In genomic region chr2:187462839-187463238, GRCh38 we compare ENCODE assay signal across 20 cellular contexts. TPM values are rescaled to one million over a fixed set of nuclear protein-coding genes. Genes with fewer than 3 reads are reported as not detected.
DNase-seq lines count a peak whose midpoint lies in the region; ATAC-seq, FAIRE-seq and TF ChIP-seq lines count a peak whose summit lies in the region.
"Had no signal": no experiment of that assay in that cellular context is flagged by ENCODE, and none has a peak within 500 bp of the region (broad histone marks: within the 10 kb centered on the region; RNA-seq: fewer than 3 reads in every experiment).

No MANE protein-coding gene starts in this region.

- H3K79me1 ChIP-seq in IMR-90 (ENCODE audit: low read depth in 1 of 2, low read length in 2 of 2): no peaks in the 10 kb centered on the region

- dilution Hi-C loops in IMR-90 (cut with HindIII; ENCODE audit: low sequenced_read_pairs, unreplicated experiment): no loop called here
- dilution Hi-C loops in endothelial cell of umbilical vein (cut with MboI; ENCODE audit: extremely low pct_ligation_motif_present, low sequenced_read_pairs): no loop called here

- H3K36me3 ChIP-seq in IMR-90 (ENCODE audit: control insufficient read depth, insufficient read depth, low read length) (peaks cover 6% of the 10 kb centered on the region), endothelial cell of umbilical vein (ENCODE audit: control insufficient read depth in 2 of 2, extremely low read depth in 1 of 2, insufficient read depth in 2 of 2, low read length in 2 of 2) (peaks cover 0 to 2% of the 10 kb centered on the region in 2 experiments), liver (ENCODE audit: control insufficient read depth in 4 of 4, insufficient read depth in 3 of 4, low read depth in 1 of 4, low read length in 3 of 4) (peaks cover 0 to 12% (median 4%) of the 10 kb centered on the region in 4 donors)
- H3K36me3 ChIP-seq: BE2C had no signal

- H3K14ac ChIP-seq in IMR-90 (replicated peaks; ENCODE audit: low read depth, low read length): no peak overlapping the region

- H2BK15ac ChIP-seq in IMR-90 (ENCODE audit: low read depth, low read length): no peak overlapping the region

- no peak overlapping the region for H3K4me2 ChIP-seq in IMR-90 (ENCODE audit: low read depth, low read length)
- no peak overlapping the region for H3K4me2 ChIP-seq in endothelial cell of umbilical vein (ENCODE audit: insufficient read depth, low read length)
- H3K4me2 ChIP-seq: A549 had no signal

- no peak overlapping the region for H3K23ac ChIP-seq in IMR-90 (ENCODE audit: low read depth, low read length)

- no peak overlapping the region for H4K91ac ChIP-seq in IMR-90 (ENCODE audit: insufficient read depth, low read depth, low read length)

- H3K9me1 ChIP-seq in IMR-90 (ENCODE audit: insufficient read depth, low read length): peaks cover 2% of the 10 kb centered on the region; the same call in 1 of the 2 replicates
- no peaks in the 10 kb centered on the region for H3K9me1 ChIP-seq in endothelial cell of umbilical vein (replicated peaks; ENCODE audit: control insufficient read depth, extremely low read depth, insufficient read depth, low read length)

- CTCF ChIA-PET in IMR-90 (lab: Yijun Ruan, JAX): no interaction called here
- CTCF ChIA-PET in endothelial cell of umbilical vein (lab: Charles Lee): no interaction called here

- no peak for DNase-seq in IMR-90
- peak; percentile 28 for DNase-seq in endothelial cell of umbilical vein (ENCODE audit: low read depth, low spot score)
- DNase-seq in G401 (ENCODE audit: low spot score): no peak
- no peak for DNase-seq in nephron progenitor cell
- no peak for DNase-seq in activated CD4-positive, alpha-beta T cell treated with anti-CD3 and anti-CD28 coated beads, Interleukin-2, amount 10 ng/mL, durations not matched to agents 24 days and 14 days
- DNase-seq in NCI-H128 (lab: John Stamatoyannopoulos, UW; ENCODE audit: unreplicated experiment): no peak
- DNase-seq: BE2C; CD4-positive, alpha-beta memory T cell; DMS153; DMS79 treated with DMSO at 0.1 percent for 48 hours; EL; GDM1; GOT3; H9; KG1 had no signal

- H3K9ac ChIP-seq in IMR-90 (ENCODE audit: low read depth, low read length) (no peak overlapping the region), endothelial cell of umbilical vein (replicated peaks; ENCODE audit: extremely low read depth, insufficient read depth, low read length) (no peak overlapping the region), liver (ENCODE audit: low read depth in 1 of 2, low read length in 2 of 2) (no peak overlapping the region)

- no TSS peak for BruUV-seq in IMR-90 (replicated peaks; lab: Mats Ljungman, UMichigan)
- no TSS peak for BruUV-seq in endothelial cell of umbilical vein (replicated peaks; lab: Mats Ljungman, UMichigan)

- no peaks in the 10 kb centered on the region for H3K4me1 Mint-ChIP-seq in nephron progenitor cell
- H3K4me1 Mint-ChIP-seq in activated CD4-positive, alpha-beta T cell treated with anti-CD3 and anti-CD28 coated beads, Interleukin-2, amount 10 ng/mL, durations not matched to agents 24 days and 14 days: no peaks in the 10 kb centered on the region
- H3K4me1 Mint-ChIP-seq: CD4-positive, alpha-beta memory T cell; H9; IgD-negative memory B cell had no signal

- intact Hi-C loops in IMR-90 (cut with micrococcal nuclease): no loop called here
- intact Hi-C loops in endothelial cell of umbilical vein (cut with micrococcal nuclease): no loop called here
- intact Hi-C loops in activated CD4-positive, alpha-beta T cell treated with anti-CD3 and anti-CD28 coated beads, Interleukin-2, amount 10 ng/mL, durations not matched to agents 24 days and 14 days (cut with micrococcal nuclease): no loop called here

- TF ChIP-seq CTCF in IMR-90 (conservative IDR thresholded peaks at IDR 0.05; ENCODE audit: low read depth, low read length) (no peak), endothelial cell of umbilical vein (IDR thresholded peaks at IDR 0.05; ENCODE audit: extremely low read depth in 1 of 2, insufficient read depth in 1 of 2, low read depth in 1 of 2, low read length in 2 of 2) (no peak), liver (IDR thresholded peaks at IDR 0.05; ENCODE audit: low read depth, low read length, missing input control) (no peak), nephron progenitor cell (IDR thresholded peaks at IDR 0.05) (no peak)

- H3K4me1 ChIP-seq in IMR-90 (ENCODE audit: control insufficient read depth, insufficient read depth, low read length) (no peaks in the 10 kb centered on the region), endothelial cell of umbilical vein (ENCODE audit: control insufficient read depth, extremely low read depth, insufficient read depth, low read length) (peaks cover 5% of the 10 kb centered on the region), liver (ENCODE audit: control insufficient read depth in 4 of 4, insufficient read depth in 4 of 4, low read length in 3 of 4) (no peaks in the 10 kb centered on the region)
- H3K4me1 ChIP-seq: A549, BE2C had no signal

- H3K4me3 Mint-ChIP-seq in nephron progenitor cell: no peak overlapping the region
- no peak overlapping the region for H3K4me3 Mint-ChIP-seq in activated CD4-positive, alpha-beta T cell treated with anti-CD3 and anti-CD28 coated beads, Interleukin-2, amount 10 ng/mL, durations not matched to agents 24 days and 14 days
- H3K4me3 Mint-ChIP-seq: CD4-positive, alpha-beta memory T cell; H9; IgD-negative memory B cell had no signal

- H3K36me3 Mint-ChIP-seq in nephron progenitor cell (ENCODE audit: low read depth): no peaks in the 10 kb centered on the region
- no peaks in the 10 kb centered on the region for H3K36me3 Mint-ChIP-seq in activated CD4-positive, alpha-beta T cell treated with anti-CD3 and anti-CD28 coated beads, Interleukin-2, amount 10 ng/mL, durations not matched to agents 24 days and 14 days (ENCODE audit: low read depth)
- H3K36me3 Mint-ChIP-seq: CD4-positive, alpha-beta memory T cell had no signal

- no peak overlapping the region for H2AK9ac ChIP-seq in IMR-90 (replicated peaks; ENCODE audit: low read depth, low read length, poor library complexity)

- H4K5ac ChIP-seq in IMR-90 (ENCODE audit: low read depth, low read length): no peak overlapping the region

- no peak overlapping the region for H3K4ac ChIP-seq in IMR-90 (ENCODE audit: low read depth, low read length)

- H3K79me2 ChIP-seq in endothelial cell of umbilical vein (ENCODE audit: control insufficient read depth, insufficient read depth, low read length): no peaks in the 10 kb centered on the region

- no peak for FAIRE-seq in endothelial cell of umbilical vein (lab: Jason Lieb, UNC)
- FAIRE-seq: A549 had no signal

- H3K18ac ChIP-seq in IMR-90 (ENCODE audit: low read depth, low read length): no peak overlapping the region

- no peak overlapping the region for H2AFZ ChIP-seq in IMR-90 (replicated peaks; ENCODE audit: low read length, poor library complexity)
- H2AFZ ChIP-seq in endothelial cell of umbilical vein (ENCODE audit: low read depth, low read length): no peak overlapping the region

- peak; percentile 28; the same call in 1 of the 2 replicates for ATAC-seq in IMR-90 (ENCODE audit: low read depth)
- ATAC-seq: A549 had no signal

- in situ Hi-C loops in IMR-90 (cut with MboI; ENCODE audit: low sequenced_read_pairs): loop anchor here (25.0 kb wide), 1 partner anchor 951 kb away; no protein-coding TSS in a partner anchor
- in situ Hi-C loops in G401 (cut with HindIII; ENCODE audit: low sequenced_read_pairs): loop anchor here (25.0 kb wide), 1 partner anchor 551 kb away; no protein-coding TSS in a partner anchor

- H3K27me3 Mint-ChIP-seq in nephron progenitor cell (ENCODE audit: low read depth, poor library complexity): peaks cover 4% of the 10 kb centered on the region
- H3K27me3 Mint-ChIP-seq in activated CD4-positive, alpha-beta T cell treated with anti-CD3 and anti-CD28 coated beads, Interleukin-2, amount 10 ng/mL, durations not matched to agents 24 days and 14 days: no peaks in the 10 kb centered on the region
- H3K27me3 Mint-ChIP-seq: CD4-positive, alpha-beta memory T cell; IgD-negative memory B cell had no signal

- H3K27ac ChIP-seq in IMR-90 (ENCODE audit: insufficient read depth, low read length) (no peak overlapping the region), endothelial cell of umbilical vein (ENCODE audit: insufficient read depth, low read depth, low read length) (no peak overlapping the region), liver (ENCODE audit: low read depth in 1 of 2, low read length in 2 of 2) (no peak overlapping the region)
- H3K27ac ChIP-seq: A549, C4-2B, HL-60 had no signal

- H3K9me3 Mint-ChIP-seq in nephron progenitor cell: no peaks in the 10 kb centered on the region
- no peaks in the 10 kb centered on the region for H3K9me3 Mint-ChIP-seq in activated CD4-positive, alpha-beta T cell treated with anti-CD3 and anti-CD28 coated beads, Interleukin-2, amount 10 ng/mL, durations not matched to agents 24 days and 14 days
- H3K9me3 Mint-ChIP-seq: H9, IgD-negative memory B cell had no signal

- H4K20me1 ChIP-seq in IMR-90 (ENCODE audit: insufficient read depth, low read length): no peaks in the 10 kb centered on the region
- H4K20me1 ChIP-seq in endothelial cell of umbilical vein (replicated peaks; ENCODE audit: control insufficient read depth, extremely low read depth, insufficient read depth, low read length): no peaks in the 10 kb centered on the region

- no peak overlapping the region for H2AK5ac ChIP-seq in IMR-90 (ENCODE audit: low read depth, low read length)

- H3K4me3 ChIP-seq in IMR-90 (ENCODE audit: insufficient read depth, low read depth, low read length): no peak overlapping the region
- H3K4me3 ChIP-seq in endothelial cell of umbilical vein (replicated peaks in 1 of 3; ENCODE audit: insufficient read depth in 1 of 3, low read depth in 1 of 3, low read length in 3 of 3): no peak overlapping the region
- H3K4me3 ChIP-seq in liver (ENCODE audit: low read depth in 1 of 3, low read length in 3 of 3): no peak overlapping the region
- H3K4me3 ChIP-seq: A549 had no signal

- no peak overlapping the region for H2BK20ac ChIP-seq in IMR-90 (ENCODE audit: low read depth, low read length)

- no peak overlapping the region for H4K8ac ChIP-seq in IMR-90 (ENCODE audit: low read depth in 2 of 2, low read length in 2 of 2)

- TF ChIP-seq POLR2A in IMR-90 (IDR thresholded peaks at IDR 0.05; ENCODE audit: low read depth, low read length) (no peak), endothelial cell of umbilical vein (IDR thresholded peaks at IDR 0.05; ENCODE audit: low read depth, low read length) (no peak)

- H3K27ac Mint-ChIP-seq in nephron progenitor cell: no peak overlapping the region
- H3K27ac Mint-ChIP-seq in activated CD4-positive, alpha-beta T cell treated with anti-CD3 and anti-CD28 coated beads, Interleukin-2, amount 10 ng/mL, durations not matched to agents 24 days and 14 days: no peak overlapping the region
- H3K27ac Mint-ChIP-seq: CD4-positive, alpha-beta memory T cell; H9; IgD-negative memory B cell had no signal

- WGBS in IMR-90 (ENCODE audit: extremely low coverage in 2 of 2, insufficient read length in 1 of 2), 2 experiments: no CpG with 5 or more reads among the region's 4 CpGs
- WGBS in liver: 14% methylated on average over 4 of the region's 4 CpGs

- no peak overlapping the region for H2BK120ac ChIP-seq in IMR-90 (ENCODE audit: low read depth, low read length)

- no peak overlapping the region for H2BK5ac ChIP-seq in IMR-90 (ENCODE audit: low read depth, low read length, poor library complexity, severe bottlenecking)

- TF ChIP-seq RAD21 in IMR-90 (IDR thresholded peaks at IDR 0.05; ENCODE audit: low read length): no peak
- TF ChIP-seq RAD21 in liver (IDR thresholded peaks at IDR 0.05): no peak

- H3K9me3 ChIP-seq in IMR-90 (ENCODE audit: control insufficient read depth, insufficient read depth, low read length) (no peaks in the 10 kb centered on the region), endothelial cell of umbilical vein (replicated peaks; ENCODE audit: control insufficient read depth, insufficient read depth, low read length) (no peaks in the 10 kb centered on the region), liver (ENCODE audit: control insufficient read depth in 4 of 4, low read length in 3 of 4) (peaks cover 0 to 2% (median 0%) of the 10 kb centered on the region in 4 donors)
- H3K9me3 ChIP-seq: A549, BE2C had no signal

- no peak overlapping the region for H3K56ac ChIP-seq in IMR-90 (ENCODE audit: extremely low read depth, insufficient read depth, low read length)

- POLR2A ChIA-PET in IMR-90 (lab: Charles Lee; ENCODE audit: unreplicated experiment): no interaction called here
- POLR2A ChIA-PET in endothelial cell of umbilical vein (lab: Charles Lee): no interaction called here

- H3K27me3 ChIP-seq in IMR-90 (ENCODE audit: control insufficient read depth, insufficient read depth, low read length): no peaks in the 10 kb centered on the region
- H3K27me3 ChIP-seq in endothelial cell of umbilical vein (ENCODE audit: control insufficient read depth in 2 of 2, insufficient read depth in 2 of 2, low read length in 2 of 2): no peaks in the 10 kb centered on the region
- no peaks in the 10 kb centered on the region for H3K27me3 ChIP-seq in liver (ENCODE audit: control insufficient read depth in 4 of 4, insufficient read depth in 4 of 4, low read length in 3 of 4)
- H3K27me3 ChIP-seq: BE2C had no signal

RNA-seq across cellular contexts. Expression of gene CALCRL, which starts 14.8 kb away (rescaled TPM):
- total RNA-seq in IMR-90 (2012; rRNA removed): 2.5 and 3.0 TPM in 2 replicates
- polyA plus RNA-seq in IMR-90 (2012; rRNA removed): 0.65 and 0.66 TPM in 2 replicates
- polyA plus RNA-seq in IMR-90 (2012; cell fraction: cytosol; rRNA removed): 0.25 and 0.27 TPM in 2 replicates
- 0.12 and 0.66 TPM in 2 replicates for polyA plus RNA-seq in IMR-90 (2012; cell fraction: nucleus; rRNA removed; ENCODE audit: low replicate concordance)
- 244 and 252 TPM in 2 replicates for total RNA-seq in endothelial cell of umbilical vein
- polyA plus RNA-seq in endothelial cell of umbilical vein: 194 and 222 TPM in 2 replicates
- 126 and 128 TPM in 2 replicates for polyA plus RNA-seq in endothelial cell of umbilical vein (2011; cell fraction: cytosol; rRNA removed)
- polyA plus RNA-seq in endothelial cell of umbilical vein (2011; cell fraction: nucleus; rRNA removed): 143 and 153 TPM in 2 replicates
- 78.3 and 90.6 TPM in 2 replicates for polyA plus RNA-seq in endothelial cell of umbilical vein (2012)
- polyA minus RNA-seq in endothelial cell of umbilical vein: 371 and 410 TPM in 2 replicates
- not detected for polyA minus RNA-seq in endothelial cell of umbilical vein (2011; cell fraction: cytosol; rRNA and poly(A)+ RNA removed)
- polyA minus RNA-seq in endothelial cell of umbilical vein (2011; cell fraction: nucleus; rRNA and poly(A)+ RNA removed): 452 and 634 TPM in 2 replicates
- 10 to 100 TPM; 10.5 to 14.8 TPM for total RNA-seq in liver
- polyA plus RNA-seq in liver: 1 to 10 TPM; 4.1 to 8.4 TPM
- 0.98 and 1.6 TPM in 2 replicates for total RNA-seq in G401 (2014; rRNA removed; shearing (Covaris generic))
- 0.38 and 0.68 TPM in 2 replicates for total RNA-seq in activated CD4-positive, alpha-beta T cell treated with anti-CD3 and anti-CD28 coated beads, Interleukin-2, amount 10 ng/mL, durations not matched to agents 24 days and 14 days
- polyA plus RNA-seq: CD4-positive, alpha-beta memory T cell; IgD-negative memory B cell had no signal

Comparison
In these comparisons a context has a peak if more than half of its experiments do, and no peak if none do; other contexts are left out.
1. RNA of gene CALCRL, which starts 14.8 kb away (total RNA-seq): 244 to 252 TPM in endothelial cell of umbilical vein; 10.5 to 14.8 TPM in liver, 2.5 to 3.0 TPM in IMR-90, 0.98 to 1.6 TPM in G401 and 0.38 to 0.68 TPM in activated CD4-positive, alpha-beta T cell treated with anti-CD3 and anti-CD28 coated beads, Interleukin-2, amount 10 ng/mL, durations not matched to agents 24 days and 14 days; every median in the first group is over 10 times any median in the second.